In the genomic region with DNA sequence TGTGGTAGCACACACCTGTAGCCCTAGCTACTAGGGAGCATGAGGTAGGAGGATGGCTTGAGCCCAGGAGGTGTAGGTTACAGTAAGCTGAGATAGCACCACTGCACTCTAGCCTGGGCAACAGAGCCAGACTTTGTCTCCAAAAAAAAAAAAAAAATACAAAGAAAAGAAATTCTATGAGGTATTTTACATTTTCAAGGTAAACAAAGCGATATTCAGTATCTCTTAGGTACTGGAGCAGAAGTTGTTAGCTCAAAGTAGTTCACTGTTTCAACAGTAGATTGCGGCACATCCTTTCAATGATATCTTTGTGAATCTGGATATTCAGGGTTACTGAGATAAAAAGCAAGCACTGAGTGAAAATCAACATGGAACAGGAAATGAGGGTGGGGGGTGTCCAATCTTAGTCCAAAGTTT, we compare ENCODE assay signal across 1 cellular context.
TF ChIP-seq lines count a peak whose summit lies in the region.

No MANE protein-coding gene starts in this region.

TF ChIP-seq in HepG2, 621 proteins besides CTCF, POLR2A, EP300 and RAD21 (continued from another document and continues in another):
- TF ChIP-seq ZNF383 (CRISPR knock-in tag; IDR thresholded peaks at IDR 0.05; ENCODE audit: borderline replicate concordance) (no peak), ZNF543 (CRISPR knock-in tag; IDR thresholded peaks at IDR 0.05) (no peak), YEATS2 (CRISPR knock-in tag; IDR thresholded peaks at IDR 0.05; ENCODE audit: borderline replicate concordance) (no peak), ONECUT2 (CRISPR knock-in tag; IDR thresholded peaks at IDR 0.05) (peak; percentile 66), KDM5B (CRISPR knock-in tag; IDR thresholded peaks at IDR 0.05; ENCODE audit: borderline replicate concordance) (no peak), ZMYM4 (CRISPR knock-in tag; IDR thresholded peaks at IDR 0.05) (no peak; the same call in 1 of the 2 replicates), ZKSCAN1 (IDR thresholded peaks at IDR 0.05; ENCODE audit: low read length) (no peak), HHEX (CRISPR knock-in tag; IDR thresholded peaks at IDR 0.05) (peak; percentile 47; the same call in 1 of the 2 replicates), RAD51 (IDR thresholded peaks at IDR 0.05; ENCODE audit: borderline replicate concordance) (no peak), KDM2A (CRISPR knock-in tag; IDR thresholded peaks at IDR 0.05; ENCODE audit: borderline replicate concordance, low read depth) (no peak), EEA1 (CRISPR knock-in tag; IDR thresholded peaks at IDR 0.05; ENCODE audit: borderline replicate concordance) (no peak), PLRG1 (conservative IDR thresholded peaks at IDR 0.05) (no peak), KLF16 (CRISPR knock-in tag; IDR thresholded peaks at IDR 0.05) (no peak), GATAD2A (CRISPR knock-in tag; IDR thresholded peaks at IDR 0.05) (peak; percentile 94), ZBTB42 (CRISPR knock-in tag; IDR thresholded peaks at IDR 0.05) (no peak), ZNF724P (CRISPR knock-in tag; IDR thresholded peaks at IDR 0.05; ENCODE audit: borderline replicate concordance) (no peak), ZNF468 (CRISPR knock-in tag; IDR thresholded peaks at IDR 0.05) (no peak), MBNL3 (CRISPR knock-in tag; conservative IDR thresholded peaks at IDR 0.05) (no peak), ZNF530 (CRISPR knock-in tag; IDR thresholded peaks at IDR 0.05; ENCODE audit: low read depth) (no peak), ZNF672 (CRISPR knock-in tag; IDR thresholded peaks at IDR 0.05) (no peak), NCOA1 (CRISPR knock-in tag; IDR thresholded peaks at IDR 0.05) (no peak), ZSCAN31 (CRISPR knock-in tag; IDR thresholded peaks at IDR 0.05; ENCODE audit: low read depth) (no peak), WIZ (CRISPR knock-in tag; IDR thresholded peaks at IDR 0.05) (no peak), TEAD3 (CRISPR knock-in tag; optimal IDR thresholded peaks at IDR 0.05; ENCODE audit: borderline replicate concordance) (peak; percentile 43), PHF8 (CRISPR knock-in tag; IDR thresholded peaks at IDR 0.05) (peak; percentile 17; the same call in 1 of the 2 replicates), FOXJ3 (CRISPR knock-in tag; IDR thresholded peaks at IDR 0.05; ENCODE audit: borderline replicate concordance) (peak; percentile 92; the same call in 1 of the 2 replicates), SMAD1 (CRISPR knock-in tag; IDR thresholded peaks at IDR 0.05; ENCODE audit: borderline replicate concordance, low read depth) (no peak), GATA4 (IDR thresholded peaks at IDR 0.05; ENCODE audit: borderline replicate concordance, low read depth) (peak; percentile 99), ZNF235 (CRISPR knock-in tag; IDR thresholded peaks at IDR 0.05; ENCODE audit: borderline replicate concordance) (no peak), ZNF83 (CRISPR knock-in tag; IDR thresholded peaks at IDR 0.05; ENCODE audit: borderline replicate concordance) (no peak), TBX2 (CRISPR knock-in tag; IDR thresholded peaks at IDR 0.05; ENCODE audit: borderline replicate concordance) (peak; percentile 88), ZNF841 (CRISPR knock-in tag; IDR thresholded peaks at IDR 0.05; ENCODE audit: borderline replicate concordance) (no peak), TGIF2 (CRISPR knock-in tag; IDR thresholded peaks at IDR 0.05) (no peak), ZNF776 (CRISPR knock-in tag; IDR thresholded peaks at IDR 0.05) (no peak), ZNF780A (CRISPR knock-in tag; IDR thresholded peaks at IDR 0.05) (no peak), HNF4G (IDR thresholded peaks at IDR 0.05; ENCODE audit: borderline replicate concordance, low read depth, low read length) (peak; percentile 88; the same call in 1 of the 2 replicates), HNF4G (CRISPR knock-in tag; IDR thresholded peaks at IDR 0.05; ENCODE audit: borderline replicate concordance, low read depth) (peak; percentile 28; the same call in 1 of the 2 replicates), ZNF234 (CRISPR knock-in tag; conservative IDR thresholded peaks at IDR 0.05) (no peak), NR2C2 (CRISPR knock-in tag; IDR thresholded peaks at IDR 0.05; ENCODE audit: borderline replicate concordance) (peak; percentile 26; the same call in 1 of the 2 replicates), SOX5 (CRISPR knock-in tag; IDR thresholded peaks at IDR 0.05; ENCODE audit: borderline replicate concordance) (peak; percentile 92), ZNF598 (CRISPR knock-in tag; IDR thresholded peaks at IDR 0.05; ENCODE audit: borderline replicate concordance) (no peak), RBAK (CRISPR knock-in tag; IDR thresholded peaks at IDR 0.05) (no peak), HNRNPL (IDR thresholded peaks at IDR 0.05; ENCODE audit: low read depth, low read length) (no peak), RNF2 (conservative IDR thresholded peaks at IDR 0.05; ENCODE audit: low read depth) (no peak), ERF (CRISPR knock-in tag; IDR thresholded peaks at IDR 0.05) (peak; percentile 78), U2AF1 (optimal IDR thresholded peaks at IDR 0.05; ENCODE audit: low read depth, low read length) (no peak), CEBPB (IDR thresholded peaks at IDR 0.05; ENCODE audit: borderline replicate concordance, low read depth, low read length) (peak; percentile 64; the same call in 1 of the 2 replicates), NCOA2 (CRISPR knock-in tag; IDR thresholded peaks at IDR 0.05) (peak; percentile 97), SP1 (IDR thresholded peaks at IDR 0.05) (no peak), SP1 (CRISPR knock-in tag; IDR thresholded peaks at IDR 0.05) (peak; percentile 20; the same call in 1 of the 2 replicates), TBP (CRISPR knock-in tag; IDR thresholded peaks at IDR 0.05) (no peak), PRMT3 (CRISPR knock-in tag; IDR thresholded peaks at IDR 0.05; ENCODE audit: borderline replicate concordance, low read depth) (no peak)
- TF ChIP-seq, protein P1, sequence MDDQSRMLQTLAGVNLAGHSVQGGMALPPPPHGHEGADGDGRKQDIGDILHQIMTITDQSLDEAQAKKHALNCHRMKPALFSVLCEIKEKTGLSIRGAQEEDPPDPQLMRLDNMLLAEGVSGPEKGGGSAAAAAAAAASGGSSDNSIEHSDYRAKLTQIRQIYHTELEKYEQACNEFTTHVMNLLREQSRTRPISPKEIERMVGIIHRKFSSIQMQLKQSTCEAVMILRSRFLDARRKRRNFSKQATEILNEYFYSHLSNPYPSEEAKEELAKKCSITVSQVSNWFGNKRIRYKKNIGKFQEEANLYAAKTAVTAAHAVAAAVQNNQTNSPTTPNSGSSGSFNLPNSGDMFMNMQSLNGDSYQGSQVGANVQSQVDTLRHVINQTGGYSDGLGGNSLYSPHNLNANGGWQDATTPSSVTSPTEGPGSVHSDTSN (CRISPR knock-in tag; IDR thresholded peaks at IDR 0.05; ENCODE audit: borderline replicate concordance), result no peak
- TF ChIP-seq, protein P2, sequence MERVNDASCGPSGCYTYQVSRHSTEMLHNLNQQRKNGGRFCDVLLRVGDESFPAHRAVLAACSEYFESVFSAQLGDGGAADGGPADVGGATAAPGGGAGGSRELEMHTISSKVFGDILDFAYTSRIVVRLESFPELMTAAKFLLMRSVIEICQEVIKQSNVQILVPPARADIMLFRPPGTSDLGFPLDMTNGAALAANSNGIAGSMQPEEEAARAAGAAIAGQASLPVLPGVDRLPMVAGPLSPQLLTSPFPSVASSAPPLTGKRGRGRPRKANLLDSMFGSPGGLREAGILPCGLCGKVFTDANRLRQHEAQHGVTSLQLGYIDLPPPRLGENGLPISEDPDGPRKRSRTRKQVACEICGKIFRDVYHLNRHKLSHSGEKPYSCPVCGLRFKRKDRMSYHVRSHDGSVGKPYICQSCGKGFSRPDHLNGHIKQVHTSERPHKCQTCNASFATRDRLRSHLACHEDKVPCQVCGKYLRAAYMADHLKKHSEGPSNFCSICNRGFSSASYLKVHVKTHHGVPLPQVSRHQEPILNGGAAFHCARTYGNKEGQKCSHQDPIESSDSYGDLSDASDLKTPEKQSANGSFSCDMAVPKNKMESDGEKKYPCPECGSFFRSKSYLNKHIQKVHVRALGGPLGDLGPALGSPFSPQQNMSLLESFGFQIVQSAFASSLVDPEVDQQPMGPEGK (CRISPR knock-in tag; IDR thresholded peaks at IDR 0.05), result peak; percentile 85
- TF ChIP-seq, protein P3, sequence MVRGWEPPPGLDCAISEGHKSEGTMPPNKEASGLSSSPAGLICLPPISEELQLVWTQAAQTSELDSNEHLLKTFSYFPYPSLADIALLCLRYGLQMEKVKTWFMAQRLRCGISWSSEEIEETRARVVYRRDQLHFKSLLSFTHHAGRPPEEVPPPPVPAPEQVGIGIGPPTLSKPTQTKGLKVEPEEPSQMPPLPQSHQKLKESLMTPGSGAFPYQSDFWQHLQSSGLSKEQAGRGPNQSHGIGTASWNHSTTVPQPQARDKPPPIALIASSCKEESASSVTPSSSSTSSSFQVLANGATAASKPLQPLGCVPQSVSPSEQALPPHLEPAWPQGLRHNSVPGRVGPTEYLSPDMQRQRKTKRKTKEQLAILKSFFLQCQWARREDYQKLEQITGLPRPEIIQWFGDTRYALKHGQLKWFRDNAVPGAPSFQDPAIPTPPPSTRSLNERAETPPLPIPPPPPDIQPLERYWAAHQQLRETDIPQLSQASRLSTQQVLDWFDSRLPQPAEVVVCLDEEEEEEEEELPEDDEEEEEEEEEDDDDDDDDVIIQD (CRISPR knock-in tag; IDR thresholded peaks at IDR 0.05; ENCODE audit: low read depth), result peak; percentile 88
- TF ChIP-seq, protein P4, sequence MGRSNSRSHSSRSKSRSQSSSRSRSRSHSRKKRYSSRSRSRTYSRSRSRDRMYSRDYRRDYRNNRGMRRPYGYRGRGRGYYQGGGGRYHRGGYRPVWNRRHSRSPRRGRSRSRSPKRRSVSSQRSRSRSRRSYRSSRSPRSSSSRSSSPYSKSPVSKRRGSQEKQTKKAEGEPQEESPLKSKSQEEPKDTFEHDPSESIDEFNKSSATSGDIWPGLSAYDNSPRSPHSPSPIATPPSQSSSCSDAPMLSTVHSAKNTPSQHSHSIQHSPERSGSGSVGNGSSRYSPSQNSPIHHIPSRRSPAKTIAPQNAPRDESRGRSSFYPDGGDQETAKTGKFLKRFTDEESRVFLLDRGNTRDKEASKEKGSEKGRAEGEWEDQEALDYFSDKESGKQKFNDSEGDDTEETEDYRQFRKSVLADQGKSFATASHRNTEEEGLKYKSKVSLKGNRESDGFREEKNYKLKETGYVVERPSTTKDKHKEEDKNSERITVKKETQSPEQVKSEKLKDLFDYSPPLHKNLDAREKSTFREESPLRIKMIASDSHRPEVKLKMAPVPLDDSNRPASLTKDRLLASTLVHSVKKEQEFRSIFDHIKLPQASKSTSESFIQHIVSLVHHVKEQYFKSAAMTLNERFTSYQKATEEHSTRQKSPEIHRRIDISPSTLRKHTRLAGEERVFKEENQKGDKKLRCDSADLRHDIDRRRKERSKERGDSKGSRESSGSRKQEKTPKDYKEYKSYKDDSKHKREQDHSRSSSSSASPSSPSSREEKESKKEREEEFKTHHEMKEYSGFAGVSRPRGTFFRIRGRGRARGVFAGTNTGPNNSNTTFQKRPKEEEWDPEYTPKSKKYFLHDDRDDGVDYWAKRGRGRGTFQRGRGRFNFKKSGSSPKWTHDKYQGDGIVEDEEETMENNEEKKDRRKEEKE (IDR thresholded peaks at IDR 0.05), result no peak
- TF ChIP-seq, protein P5, sequence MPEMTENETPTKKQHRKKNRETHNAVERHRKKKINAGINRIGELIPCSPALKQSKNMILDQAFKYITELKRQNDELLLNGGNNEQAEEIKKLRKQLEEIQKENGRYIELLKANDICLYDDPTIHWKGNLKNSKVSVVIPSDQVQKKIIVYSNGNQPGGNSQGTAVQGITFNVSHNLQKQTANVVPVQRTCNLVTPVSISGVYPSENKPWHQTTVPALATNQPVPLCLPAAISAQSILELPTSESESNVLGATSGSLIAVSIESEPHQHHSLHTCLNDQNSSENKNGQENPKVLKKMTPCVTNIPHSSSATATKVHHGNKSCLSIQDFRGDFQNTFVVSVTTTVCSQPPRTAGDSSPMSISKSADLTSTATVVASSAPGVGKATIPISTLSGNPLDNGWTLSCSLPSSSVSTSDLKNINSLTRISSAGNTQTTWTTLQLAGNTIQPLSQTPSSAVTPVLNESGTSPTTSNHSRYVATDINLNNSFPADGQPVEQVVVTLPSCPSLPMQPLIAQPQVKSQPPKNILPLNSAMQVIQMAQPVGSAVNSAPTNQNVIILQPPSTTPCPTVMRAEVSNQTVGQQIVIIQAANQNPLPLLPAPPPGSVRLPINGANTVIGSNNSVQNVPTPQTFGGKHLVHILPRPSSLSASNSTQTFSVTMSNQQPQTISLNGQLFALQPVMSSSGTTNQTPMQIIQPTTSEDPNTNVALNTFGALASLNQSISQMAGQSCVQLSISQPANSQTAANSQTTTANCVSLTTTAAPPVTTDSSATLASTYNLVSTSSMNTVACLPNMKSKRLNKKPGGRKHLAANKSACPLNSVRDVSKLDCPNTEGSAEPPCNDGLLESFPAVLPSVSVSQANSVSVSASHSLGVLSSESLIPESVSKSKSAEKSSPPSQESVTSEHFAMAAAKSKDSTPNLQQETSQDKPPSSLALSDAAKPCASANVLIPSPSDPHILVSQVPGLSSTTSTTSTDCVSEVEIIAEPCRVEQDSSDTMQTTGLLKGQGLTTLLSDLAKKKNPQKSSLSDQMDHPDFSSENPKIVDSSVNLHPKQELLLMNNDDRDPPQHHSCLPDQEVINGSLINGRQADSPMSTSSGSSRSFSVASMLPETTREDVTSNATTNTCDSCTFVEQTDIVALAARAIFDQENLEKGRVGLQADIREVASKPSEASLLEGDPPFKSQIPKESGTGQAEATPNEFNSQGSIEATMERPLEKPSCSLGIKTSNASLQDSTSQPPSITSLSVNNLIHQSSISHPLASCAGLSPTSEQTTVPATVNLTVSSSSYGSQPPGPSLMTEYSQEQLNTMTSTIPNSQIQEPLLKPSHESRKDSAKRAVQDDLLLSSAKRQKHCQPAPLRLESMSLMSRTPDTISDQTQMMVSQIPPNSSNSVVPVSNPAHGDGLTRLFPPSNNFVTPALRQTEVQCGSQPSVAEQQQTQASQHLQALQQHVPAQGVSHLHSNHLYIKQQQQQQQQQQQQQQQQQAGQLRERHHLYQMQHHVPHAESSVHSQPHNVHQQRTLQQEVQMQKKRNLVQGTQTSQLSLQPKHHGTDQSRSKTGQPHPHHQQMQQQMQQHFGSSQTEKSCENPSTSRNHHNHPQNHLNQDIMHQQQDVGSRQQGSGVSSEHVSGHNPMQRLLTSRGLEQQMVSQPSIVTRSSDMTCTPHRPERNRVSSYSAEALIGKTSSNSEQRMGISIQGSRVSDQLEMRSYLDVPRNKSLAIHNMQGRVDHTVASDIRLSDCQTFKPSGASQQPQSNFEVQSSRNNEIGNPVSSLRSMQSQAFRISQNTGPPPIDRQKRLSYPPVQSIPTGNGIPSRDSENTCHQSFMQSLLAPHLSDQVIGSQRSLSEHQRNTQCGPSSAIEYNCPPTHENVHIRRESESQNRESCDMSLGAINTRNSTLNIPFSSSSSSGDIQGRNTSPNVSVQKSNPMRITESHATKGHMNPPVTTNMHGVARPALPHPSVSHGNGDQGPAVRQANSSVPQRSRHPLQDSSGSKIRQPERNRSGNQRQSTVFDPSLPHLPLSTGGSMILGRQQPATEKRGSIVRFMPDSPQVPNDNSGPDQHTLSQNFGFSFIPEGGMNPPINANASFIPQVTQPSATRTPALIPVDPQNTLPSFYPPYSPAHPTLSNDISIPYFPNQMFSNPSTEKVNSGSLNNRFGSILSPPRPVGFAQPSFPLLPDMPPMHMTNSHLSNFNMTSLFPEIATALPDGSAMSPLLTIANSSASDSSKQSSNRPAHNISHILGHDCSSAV (CRISPR knock-in tag; IDR thresholded peaks at IDR 0.05; ENCODE audit: borderline replicate concordance), result no peak
